In genomic region chr4:3034231-3034630, GRCh38 we compare ENCODE assay signal across 34 cellular contexts. TPM values are rescaled to one million over a fixed set of nuclear protein-coding genes. Genes with fewer than 3 reads are reported as not detected.
"Had no signal": no experiment of that assay in that cellular context is flagged by ENCODE, and none has a peak within 500 bp of the region (broad histone marks: within the 10 kb centered on the region; RNA-seq: fewer than 3 reads in every experiment).

No MANE protein-coding gene starts in this region.

- H3K4me2 ChIP-seq: SK-N-SH had no signal

- H3K9me3 Mint-ChIP-seq: activated CD4-positive, alpha-beta memory T cell treated with anti-CD3 and anti-CD28 coated beads, Interleukin-2, amount 10 ng/mL, durations not matched to agents 7 days and 5 days; activated T-cell treated with anti-CD3 and anti-CD28 coated beads, Interleukin-2, amount 50 U/mL, for 72 hours; activated T-helper 2 cell treated with anti-CD3 and anti-CD28 coated beads, Interferon-gamma antibody, Interleukin-2, Interleukin-4, amounts not matched to agents 10 μg/mL and 5 μg/mL and 100 μg/mL, durations not matched to agents 14 hours and 24 hours and 36 hours; brain had no signal

- H3K36me3 Mint-ChIP-seq: activated naive CD8-positive, alpha-beta T cell; brain had no signal

- H3K4me3 Mint-ChIP-seq: activated CD4-positive, alpha-beta memory T cell treated with anti-CD3 and anti-CD28 coated beads, Interleukin-2, amount 10 ng/mL, durations not matched to agents 7 days and 5 days; activated CD4-positive, alpha-beta T cell treated with anti-CD3 and anti-CD28 coated beads for 36 hours; activated naive CD8-positive, alpha-beta T cell; activated T-cell treated with anti-CD3 and anti-CD28 coated beads, Interleukin-2, amount 50 U/mL, for 72 hours; brain had no signal

- H3K4me3 ChIP-seq: cardiac muscle cell, SJCRH30 had no signal

- ATAC-seq: activated CD4-positive, alpha-beta T cell treated with anti-CD3 and anti-CD28 coated beads for 36 hours; activated T-cell treated with anti-CD3 and anti-CD28 coated beads, Interleukin-2, amount 50 U/mL, for 72 hours; Panc1 had no signal

- FAIRE-seq: astrocyte had no signal

- H3K27me3 ChIP-seq: cardiac muscle cell had no signal

- H3K36me3 ChIP-seq: cardiac muscle cell, SJCRH30 had no signal

- H3K9ac ChIP-seq: SK-N-SH had no signal

- H3K27ac Mint-ChIP-seq: activated CD4-positive, alpha-beta memory T cell treated with anti-CD3 and anti-CD28 coated beads, Interleukin-2, amount 10 ng/mL, durations not matched to agents 7 days and 5 days; activated CD4-positive, alpha-beta T cell treated with anti-CD3 and anti-CD28 coated beads for 36 hours; activated naive CD8-positive, alpha-beta T cell; activated T-cell treated with anti-CD3 and anti-CD28 coated beads, Interleukin-2, amount 50 U/mL, for 72 hours; activated T-helper 2 cell treated with anti-CD3 and anti-CD28 coated beads, Interferon-gamma antibody, Interleukin-2, Interleukin-4, amounts not matched to agents 10 μg/mL and 5 μg/mL and 100 μg/mL, durations not matched to agents 14 hours and 24 hours and 36 hours; brain had no signal

- H3K27ac ChIP-seq: cardiac muscle cell, RWPE1, SJCRH30, VCaP had no signal

- DNase-seq: activated CD4-positive, alpha-beta memory T cell treated with anti-CD3 and anti-CD28 coated beads, Interleukin-2, amount 10 ng/mL, durations not matched to agents 7 days and 5 days; activated CD4-positive, alpha-beta T cell treated with anti-CD3 and anti-CD28 coated beads for 36 hours; activated CD4-positive, alpha-beta T cell treated with anti-CD3 and anti-CD28 coated beads, Interleukin-2, amount 50 U/mL, for 1 hour; activated CD8-positive, alpha-beta memory T cell treated with anti-CD3 and anti-CD28 coated beads, Interleukin-2, amount 50 U/mL, for 4 hours; activated gamma-delta T cell treated with Interleukin-2 at 50 U/mL for 16 hours; activated T-cell treated with anti-CD3 and anti-CD28 coated beads, Interleukin-2, amount 50 U/mL, for 72 hours; amygdala; cerebellar nuclear complex; Kasumi-1; KBM-7; MV-4-11; NCI-H1092 treated with DMSO at 0.1 percent for 48 hours; NCI-H1417 treated with DMSO at 0.1 percent for 48 hours; NCI-H1694; NCI-H2029; NCI-H345; NCI-H510A; NCI-H526 treated with DMSO at 0.1 percent for 48 hours; NCI-H82; OCI-M1; Right ventricle myocardium superior; SJCRH30; SK-N-SH; T-helper 1 cell had no signal

- H3K9me3 ChIP-seq: SJCRH30, SK-N-SH had no signal

RNA-seq across cellular contexts. Expression of gene HTT-AS, which starts 40.1 kb away (rescaled TPM):
- total RNA-seq: activated CD4-positive, alpha-beta memory T cell treated with anti-CD3 and anti-CD28 coated beads, Interleukin-2, amount 10 ng/mL, durations not matched to agents 7 days and 5 days; activated CD4-positive, alpha-beta T cell treated with anti-CD3 and anti-CD28 coated beads for 36 hours; activated T-cell treated with anti-CD3 and anti-CD28 coated beads, Interleukin-2, amount 50 U/mL, for 72 hours; activated T-helper 2 cell treated with anti-CD3 and anti-CD28 coated beads, Interferon-gamma antibody, Interleukin-2, Interleukin-4, amounts not matched to agents 10 μg/mL and 5 μg/mL and 100 μg/mL, durations not matched to agents 14 hours and 24 hours and 36 hours; astrocyte; cardiac muscle cell; M059J; Right ventricle myocardium superior; SJCRH30; T-helper 2 cell treated with Interferon-gamma antibody and Interleukin-4, amounts not matched to agents 100 ng/mL and 5 ng/mL, for 36 hours had no signal
- polyA plus RNA-seq: cardiac muscle cell, SK-N-SH had no signal
